ENCODE assay signal across 8 cellular contexts in the genomic region with DNA sequence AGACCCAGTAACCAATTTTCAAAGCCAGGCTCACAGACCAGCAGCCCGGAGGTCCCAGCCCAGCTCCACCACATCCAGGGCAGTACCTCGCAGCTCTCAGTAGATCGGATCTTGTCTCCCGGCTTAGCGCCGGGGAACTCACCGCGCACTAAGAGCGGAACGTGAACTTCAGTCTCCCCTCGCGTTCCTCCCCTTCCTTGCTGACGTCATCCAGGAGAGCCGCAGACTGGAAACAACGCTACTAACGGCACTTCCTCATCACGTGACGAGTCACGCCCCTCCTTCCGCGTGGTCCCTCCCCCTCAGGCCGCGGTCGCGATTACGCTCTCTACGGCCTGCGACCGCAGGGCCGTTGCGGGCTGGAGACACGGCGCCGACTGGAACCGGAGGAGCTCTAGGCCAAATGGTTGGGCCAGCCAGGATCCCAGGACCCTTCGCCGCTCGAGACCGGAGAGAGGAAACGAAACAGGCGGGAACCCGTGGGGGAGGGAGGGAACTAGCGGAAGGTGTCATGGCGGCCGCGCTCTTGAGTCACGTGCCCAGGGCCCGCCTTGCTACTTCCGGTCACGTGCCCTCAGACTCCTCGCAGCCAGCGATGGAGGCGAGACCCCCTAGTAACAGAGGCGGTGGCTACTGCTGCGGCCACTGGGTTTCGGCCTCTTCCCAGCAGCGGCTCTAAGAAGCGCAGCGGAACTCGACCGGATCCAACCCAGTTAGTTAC. TPM values are rescaled to one million over a fixed set of nuclear protein-coding genes. Genes with fewer than 3 reads are reported as not detected.
A peak's percentile ranks its signal among the peaks of the same experiment; 100 is the strongest.
DNase-seq lines count a peak whose midpoint lies in the region; ATAC-seq and TF ChIP-seq lines count a peak whose summit lies in the region.

Gene GTF2H1, plus strand, starts transcription at position 577 of the 721 bp plus-strand sequence. CDS start 10,508 bp downstream, outside the sequence.
Gene HPS5, minus strand, starts transcription at position 150 of the 721 bp plus-strand sequence. CDS start 4,282 bp downstream, outside the sequence.

- H3K4me3 ChIP-seq in GM08714 (ENCODE audit: low read length): peak within 1 kb of the TSS; percentile 92
- H3K4me3 ChIP-seq in osteoblast (ENCODE audit: insufficient read depth, low read length): peak within 1 kb of the TSS; percentile 96
- H3K4me3 ChIP-seq in thoracic aorta: peak within 1 kb of the TSS; percentile 94

- peaks cover 95% of the 10 kb centered on the region for H3K79me2 ChIP-seq in osteoblast (ENCODE audit: insufficient read depth, low read length)

- H3K27me3 ChIP-seq in osteoblast (ENCODE audit: insufficient read depth, low read length) (no peaks in the 10 kb centered on the region), thoracic aorta (replicated peaks; ENCODE audit: insufficient read depth) (no peaks in the 10 kb centered on the region)

- H3K36me3 ChIP-seq in osteoblast (ENCODE audit: insufficient read depth, low read length) (peaks cover 4% of the 10 kb centered on the region), thoracic aorta (no peaks in the 10 kb centered on the region)

- H3K4me1 ChIP-seq in osteoblast (ENCODE audit: insufficient read depth, low read length): peaks cover 39% of the 10 kb centered on the region
- H3K4me1 ChIP-seq in thoracic aorta (ENCODE audit: control insufficient read depth in 1 of 2, low read depth in 2 of 2): peaks cover 31 to 57% of the 10 kb centered on the region in 2 donors

- DNase-seq in NCI-H1092 treated with DMSO at 0.1 percent for 48 hours (lab: John Stamatoyannopoulos, UW) (peak; percentile 96), SKM-1 (lab: John Stamatoyannopoulos, UW; ENCODE audit: unreplicated experiment) (peak; percentile 97), glomerular visceral epithelial cell (ENCODE audit: extremely low spot score) (peak; percentile 97), osteoblast (ENCODE audit: insufficient read length, low spot score, missing footprints) (peak; percentile 95), thoracic aorta (ENCODE audit: low spot score) (peak; percentile 93)

- H3K27me3 Mint-ChIP-seq in activated naive CD8-positive, alpha-beta T cell: no peaks in the 10 kb centered on the region

- H3K9me3 ChIP-seq in osteoblast (ENCODE audit: low read depth, low read length) (no peaks in the 10 kb centered on the region), thoracic aorta (no peaks in the 10 kb centered on the region)

- ATAC-seq in HG02610 (IDR thresholded peaks at IDR 0.05; ENCODE audit: unreplicated experiment) (peak; percentile 87), thoracic aorta (ENCODE audit: insufficient number of reproducible peaks, low FRiP score, low read depth) (peak; percentile 99)

- peak within 1 kb of the TSS; percentile 99 for H2AFZ ChIP-seq in osteoblast (ENCODE audit: low read length)

- peaks cover 11% of the 10 kb centered on the region for H3K36me3 Mint-ChIP-seq in activated naive CD8-positive, alpha-beta T cell

- peak within 1 kb of the TSS; percentile 99 for H3K4me2 ChIP-seq in osteoblast (ENCODE audit: insufficient read depth, low read length)

- no peak for TF ChIP-seq CTCF in osteoblast (IDR thresholded peaks at IDR 0.05; ENCODE audit: extremely low read depth, low read depth, low read length)
- TF ChIP-seq CTCF in thoracic aorta (IDR thresholded peaks at IDR 0.05): no peak

- peaks cover 17% of the 10 kb centered on the region for H4K20me1 ChIP-seq in osteoblast (ENCODE audit: insufficient read depth, low read length)

- no peaks in the 10 kb centered on the region for H3K9me3 Mint-ChIP-seq in activated naive CD8-positive, alpha-beta T cell (ENCODE audit: low read depth)

- H3K27ac Mint-ChIP-seq in activated naive CD8-positive, alpha-beta T cell: peak within 1 kb of the TSS; percentile 99

- peak within 1 kb of the TSS; percentile 99 for H3K27ac ChIP-seq in osteoblast (ENCODE audit: low read depth, low read length)
- peak within 1 kb of the TSS; percentile 93 to 98 for H3K27ac ChIP-seq in thoracic aorta

- H3K4me3 Mint-ChIP-seq in activated naive CD8-positive, alpha-beta T cell: peak within 1 kb of the TSS; percentile 94

- peaks cover 79% of the 10 kb centered on the region for H3K4me1 Mint-ChIP-seq in activated naive CD8-positive, alpha-beta T cell (ENCODE audit: low read depth)

RNA-seq across cellular contexts. Expression of gene GTF2H1, which starts in this region (rescaled TPM):
- total RNA-seq in osteoblast: 123 and 134 TPM in 2 replicates
- 10 to 100 TPM; 32.9 to 58.1 TPM for total RNA-seq in thoracic aorta

RNA-seq across cellular contexts. Expression of gene HPS5, which starts in this region (rescaled TPM):
- total RNA-seq in osteoblast: 39.8 and 53.9 TPM in 2 replicates
- 100 to 1,000 TPM in 1 of 2 donors, 10 to 100 TPM in 1; 42.9 to 139 TPM for total RNA-seq in thoracic aorta

Comparison
In these comparisons a context has a peak if more than half of its experiments do, and no peak if none do; other contexts are left out.
1. Peak in every context shown above with its lines: DNase-seq, ATAC-seq, H3K4me3 ChIP-seq and H3K27ac ChIP-seq.